In genomic region chr20:48621256-48622078, GRCh38 we compare ENCODE assay signal across 9 cellular contexts.
DNase-seq lines count a peak whose midpoint lies in the region; ATAC-seq and TF ChIP-seq lines count a peak whose summit lies in the region.
"Had no signal": no experiment of that assay in that cellular context is flagged by ENCODE, and none has a peak within 500 bp of the region (broad histone marks: within the 10 kb centered on the region; RNA-seq: fewer than 3 reads in every experiment).

No MANE protein-coding gene starts in this region.

- no peak overlapping the region for H3K23ac ChIP-seq in mesenchymal stem cell (ENCODE audit: low read length in 2 of 2)

- H3K36me3 Mint-ChIP-seq in WTC11 = no peaks in the 10 kb centered on the region
- peaks cover 8% of the 10 kb centered on the region for H3K36me3 Mint-ChIP-seq in osteocyte (ENCODE audit: unreplicated experiment)

- peak; percentile 13 for ATAC-seq in HG02678 (IDR thresholded peaks at IDR 0.05; ENCODE audit: unreplicated experiment)
- ATAC-seq in WTC11 = no peak

- H3K9me3 ChIP-seq in mesenchymal stem cell (ENCODE audit: control insufficient read depth, low read length) = no peaks in the 10 kb centered on the region
- H3K9me3 ChIP-seq: prostate gland had no signal

- H3K27me3 ChIP-seq in mesenchymal stem cell (ENCODE audit: control insufficient read depth in 1 of 2, insufficient read depth in 1 of 2, low read length in 2 of 2) = peaks cover 0 to 40% of the 10 kb centered on the region in 2 experiments

- H3K14ac ChIP-seq in mesenchymal stem cell (ENCODE audit: low read length in 2 of 2) = no peak overlapping the region

- H4K8ac ChIP-seq in mesenchymal stem cell (ENCODE audit: low read length) = no peak overlapping the region

- peaks cover 0 to 22% of the 10 kb centered on the region in 2 experiments for H3K36me3 ChIP-seq in mesenchymal stem cell (ENCODE audit: control insufficient read depth in 1 of 2, insufficient read depth in 2 of 2, low read depth in 1 of 2, low read length in 2 of 2)
- H3K36me3 ChIP-seq: prostate gland had no signal

- CTCF ChIA-PET in WTC11 (lab: Charles Lee) = interaction anchor here (0.6 to 3.2 kb wide), 54 partner anchors 8 to 1238 kb away, joined by 3 to 34 read pairs (median 7); partner anchors contain the start of gene SULF2

- POLR2A ChIA-PET in WTC11 (lab: Charles Lee) = no interaction called here

- no peak overlapping the region for H3K4ac ChIP-seq in mesenchymal stem cell (ENCODE audit: low read depth in 1 of 2, low read length in 2 of 2)

- 71% methylated on average over 24 of the region's 25 CpGs for WGBS in mesenchymal stem cell

- H3K9ac ChIP-seq in mesenchymal stem cell (ENCODE audit: low read length) = peak overlapping the region; percentile 59

- H3K27me3 Mint-ChIP-seq in WTC11 (ENCODE audit: low read depth) (no peaks in the 10 kb centered on the region; the same call in 1 of the 2 replicates), osteocyte (ENCODE audit: unreplicated experiment) (no peaks in the 10 kb centered on the region)

- no peak overlapping the region for H3K27ac ChIP-seq in mesenchymal stem cell (ENCODE audit: low read length, poor library complexity, severe bottlenecking)
- H3K27ac ChIP-seq: prostate gland had no signal

- H2BK120ac ChIP-seq in mesenchymal stem cell (ENCODE audit: low read depth, low read length) = no peak overlapping the region

- H2BK15ac ChIP-seq in mesenchymal stem cell (ENCODE audit: low read depth, poor library complexity, severe bottlenecking) = no peak overlapping the region

- H2BK5ac ChIP-seq in mesenchymal stem cell (ENCODE audit: low read depth, low read length, poor library complexity, severe bottlenecking) = no peak overlapping the region

- no peak overlapping the region for H3K27ac Mint-ChIP-seq in WTC11
- no peak overlapping the region for H3K27ac Mint-ChIP-seq in osteocyte (ENCODE audit: unreplicated experiment)

- H3K79me1 ChIP-seq in mesenchymal stem cell (replicated peaks; ENCODE audit: low read length, poor library complexity, severe bottlenecking) = no peaks in the 10 kb centered on the region

- H2AK5ac ChIP-seq in mesenchymal stem cell (ENCODE audit: low read length, severe bottlenecking) = peak overlapping the region; percentile 32

- peak overlapping the region; percentile 64 for H3K4me2 ChIP-seq in mesenchymal stem cell (ENCODE audit: low read length, poor library complexity, severe bottlenecking)

- peak overlapping the region in 1 of 2 experiments; percentile 55 for H3K4me3 ChIP-seq in mesenchymal stem cell (ENCODE audit: insufficient read depth in 1 of 2, low read depth in 1 of 2, low read length in 2 of 2)

- DNase-seq in CD1c-positive myeloid dendritic cell (ENCODE audit: extremely low spot score) (peak; percentile 5), WTC11 (ENCODE audit: low spot score) (no peak), mesenchymal stem cell (peak; percentile 9), midbrain (lab: John Stamatoyannopoulos, UW) (no peak), osteocyte (ENCODE audit: extremely low spot score, unreplicated experiment) (no peak), NCI-H1092 treated with DMSO at 0.1 percent for 48 hours (lab: John Stamatoyannopoulos, UW) (no peak), amygdala (lab: John Stamatoyannopoulos, UW) (no peak)

- no peak overlapping the region for H4K91ac ChIP-seq in mesenchymal stem cell (ENCODE audit: low read length)

- H3K4me1 ChIP-seq in mesenchymal stem cell (ENCODE audit: control insufficient read depth, insufficient read depth, low read depth, low read length) = peaks cover 21% of the 10 kb centered on the region

- TF ChIP-seq CTCF in WTC11 (IDR thresholded peaks at IDR 0.05) (no peak), osteocyte (IDR thresholded peaks at IDR 0.05) (no peak)

- H3K4me1 Mint-ChIP-seq in WTC11 = peaks cover 8% of the 10 kb centered on the region; the same call in 1 of the 2 replicates
- peaks cover 27% of the 10 kb centered on the region for H3K4me1 Mint-ChIP-seq in osteocyte (ENCODE audit: unreplicated experiment)

- no peaks in the 10 kb centered on the region for H3K9me3 Mint-ChIP-seq in WTC11
- H3K9me3 Mint-ChIP-seq in osteocyte (ENCODE audit: unreplicated experiment) = no peaks in the 10 kb centered on the region

- no peak overlapping the region for H2BK12ac ChIP-seq in mesenchymal stem cell (ENCODE audit: low read length in 2 of 2)

- H3K4me3 Mint-ChIP-seq in WTC11 (no peak overlapping the region), osteocyte (ENCODE audit: unreplicated experiment) (no peak overlapping the region)

- H3K18ac ChIP-seq in mesenchymal stem cell (ENCODE audit: low read depth in 1 of 2, low read length in 2 of 2) = no peak overlapping the region

- H2AFZ ChIP-seq in mesenchymal stem cell (ENCODE audit: low read depth, low read length) = no peak overlapping the region

TF ChIP-seq in WTC11, 78 proteins besides CTCF, POLR2A, EP300 and RAD21:
- TF ChIP-seq, protein P1, sequence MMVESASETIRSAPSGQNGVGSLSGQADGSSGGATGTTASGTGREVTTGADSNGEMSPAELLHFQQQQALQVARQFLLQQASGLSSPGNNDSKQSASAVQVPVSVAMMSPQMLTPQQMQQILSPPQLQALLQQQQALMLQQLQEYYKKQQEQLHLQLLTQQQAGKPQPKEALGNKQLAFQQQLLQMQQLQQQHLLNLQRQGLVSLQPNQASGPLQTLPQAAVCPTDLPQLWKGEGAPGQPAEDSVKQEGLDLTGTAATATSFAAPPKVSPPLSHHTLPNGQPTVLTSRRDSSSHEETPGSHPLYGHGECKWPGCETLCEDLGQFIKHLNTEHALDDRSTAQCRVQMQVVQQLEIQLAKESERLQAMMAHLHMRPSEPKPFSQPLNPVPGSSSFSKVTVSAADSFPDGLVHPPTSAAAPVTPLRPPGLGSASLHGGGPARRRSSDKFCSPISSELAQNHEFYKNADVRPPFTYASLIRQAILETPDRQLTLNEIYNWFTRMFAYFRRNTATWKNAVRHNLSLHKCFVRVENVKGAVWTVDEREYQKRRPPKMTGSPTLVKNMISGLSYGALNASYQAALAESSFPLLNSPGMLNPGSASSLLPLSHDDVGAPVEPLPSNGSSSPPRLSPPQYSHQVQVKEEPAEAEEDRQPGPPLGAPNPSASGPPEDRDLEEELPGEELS (CRISPR knock-in tag; IDR thresholded peaks at IDR 0.05) = no peak
- TF ChIP-seq, protein P2, sequence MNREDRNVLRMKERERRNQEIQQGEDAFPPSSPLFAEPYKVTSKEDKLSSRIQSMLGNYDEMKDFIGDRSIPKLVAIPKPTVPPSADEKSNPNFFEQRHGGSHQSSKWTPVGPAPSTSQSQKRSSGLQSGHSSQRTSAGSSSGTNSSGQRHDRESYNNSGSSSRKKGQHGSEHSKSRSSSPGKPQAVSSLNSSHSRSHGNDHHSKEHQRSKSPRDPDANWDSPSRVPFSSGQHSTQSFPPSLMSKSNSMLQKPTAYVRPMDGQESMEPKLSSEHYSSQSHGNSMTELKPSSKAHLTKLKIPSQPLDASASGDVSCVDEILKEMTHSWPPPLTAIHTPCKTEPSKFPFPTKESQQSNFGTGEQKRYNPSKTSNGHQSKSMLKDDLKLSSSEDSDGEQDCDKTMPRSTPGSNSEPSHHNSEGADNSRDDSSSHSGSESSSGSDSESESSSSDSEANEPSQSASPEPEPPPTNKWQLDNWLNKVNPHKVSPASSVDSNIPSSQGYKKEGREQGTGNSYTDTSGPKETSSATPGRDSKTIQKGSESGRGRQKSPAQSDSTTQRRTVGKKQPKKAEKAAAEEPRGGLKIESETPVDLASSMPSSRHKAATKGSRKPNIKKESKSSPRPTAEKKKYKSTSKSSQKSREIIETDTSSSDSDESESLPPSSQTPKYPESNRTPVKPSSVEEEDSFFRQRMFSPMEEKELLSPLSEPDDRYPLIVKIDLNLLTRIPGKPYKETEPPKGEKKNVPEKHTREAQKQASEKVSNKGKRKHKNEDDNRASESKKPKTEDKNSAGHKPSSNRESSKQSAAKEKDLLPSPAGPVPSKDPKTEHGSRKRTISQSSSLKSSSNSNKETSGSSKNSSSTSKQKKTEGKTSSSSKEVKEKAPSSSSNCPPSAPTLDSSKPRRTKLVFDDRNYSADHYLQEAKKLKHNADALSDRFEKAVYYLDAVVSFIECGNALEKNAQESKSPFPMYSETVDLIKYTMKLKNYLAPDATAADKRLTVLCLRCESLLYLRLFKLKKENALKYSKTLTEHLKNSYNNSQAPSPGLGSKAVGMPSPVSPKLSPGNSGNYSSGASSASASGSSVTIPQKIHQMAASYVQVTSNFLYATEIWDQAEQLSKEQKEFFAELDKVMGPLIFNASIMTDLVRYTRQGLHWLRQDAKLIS (CRISPR knock-in tag; IDR thresholded peaks at IDR 0.05; ENCODE audit: borderline replicate concordance) = no peak
- TF ChIP-seq, protein P3, sequence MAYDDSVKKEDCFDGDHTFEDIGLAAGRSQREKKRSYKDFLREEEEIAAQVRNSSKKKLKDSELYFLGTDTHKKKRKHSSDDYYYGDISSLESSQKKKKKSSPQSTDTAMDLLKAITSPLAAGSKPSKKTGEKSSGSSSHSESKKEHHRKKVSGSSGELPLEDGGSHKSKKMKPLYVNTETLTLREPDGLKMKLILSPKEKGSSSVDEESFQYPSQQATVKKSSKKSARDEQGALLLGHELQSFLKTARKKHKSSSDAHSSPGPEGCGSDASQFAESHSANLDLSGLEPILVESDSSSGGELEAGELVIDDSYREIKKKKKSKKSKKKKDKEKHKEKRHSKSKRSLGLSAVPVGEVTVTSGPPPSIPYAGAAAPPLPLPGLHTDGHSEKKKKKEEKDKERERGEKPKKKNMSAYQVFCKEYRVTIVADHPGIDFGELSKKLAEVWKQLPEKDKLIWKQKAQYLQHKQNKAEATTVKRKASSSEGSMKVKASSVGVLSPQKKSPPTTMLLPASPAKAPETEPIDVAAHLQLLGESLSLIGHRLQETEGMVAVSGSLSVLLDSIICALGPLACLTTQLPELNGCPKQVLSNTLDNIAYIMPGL (CRISPR knock-in tag; IDR thresholded peaks at IDR 0.05) = 0 out of 2 replicates have a peak, but pooled peaks have one; percentile 13
- TF ChIP-seq TEAD1 (CRISPR knock-in tag; IDR thresholded peaks at IDR 0.05) (no peak), NR1H2 (CRISPR knock-in tag; IDR thresholded peaks at IDR 0.05) (no peak)

Comparison
In these comparisons a context has a peak if more than half of its experiments do, and no peak if none do; other contexts are left out.
1. DNase-seq: peak in CD1c-positive myeloid dendritic cell (single experiment) and mesenchymal stem cell (single experiment); none in WTC11 (single experiment), midbrain (single experiment), osteocyte (single experiment), NCI-H1092 treated with DMSO at 0.1 percent for 48 hours (single experiment) and amygdala (0 of 56).